Comparison of ENCODE assay signal across 8 cellular contexts in the genomic region with DNA sequence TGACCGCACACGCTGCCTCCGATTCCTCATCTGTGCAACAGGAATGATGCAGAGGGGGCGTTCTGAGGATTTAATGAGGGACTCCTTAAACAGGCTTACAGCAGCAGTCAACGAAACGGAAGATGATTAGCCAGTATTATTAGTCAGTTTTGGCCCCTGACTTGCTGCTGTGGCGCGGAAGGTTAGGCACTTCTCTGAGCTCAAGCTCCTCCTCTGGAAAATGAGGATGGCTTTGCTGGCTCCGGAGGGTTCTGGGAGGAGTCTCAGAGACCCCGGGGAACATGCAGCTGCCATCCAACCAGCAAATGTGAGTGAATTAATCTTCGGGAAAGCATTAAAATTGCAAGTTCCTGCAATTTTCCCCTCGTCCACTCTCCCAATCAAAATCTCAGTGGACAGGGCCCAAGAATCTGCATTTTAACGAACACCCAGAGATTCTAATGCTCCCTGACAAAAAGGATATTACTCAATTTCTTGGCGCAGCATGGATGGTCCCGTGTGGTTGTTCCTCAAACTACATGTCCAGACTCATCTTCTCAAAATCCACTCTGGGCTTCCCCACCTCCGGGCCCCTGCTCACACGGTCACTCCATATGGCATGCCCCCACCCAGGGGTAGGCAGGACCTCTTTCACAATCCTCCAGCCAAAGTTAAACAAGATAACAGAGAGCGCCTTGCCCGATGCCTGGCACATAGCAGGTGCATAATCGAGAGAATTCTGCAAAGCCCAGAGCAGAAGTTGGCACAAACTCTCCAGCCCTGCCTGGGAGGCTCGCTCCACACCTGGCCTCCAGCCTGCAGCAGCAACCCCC. TPM values are rescaled to one million over a fixed set of nuclear protein-coding genes. Genes with fewer than 3 reads are reported as not detected.
DNase-seq lines count a peak whose midpoint lies in the region; ATAC-seq and TF ChIP-seq lines count a peak whose summit lies in the region.

No MANE protein-coding gene starts in this region.

- H3K36me3 ChIP-seq in Caco-2 (ENCODE audit: control insufficient read depth, insufficient read depth, low read length) (no peaks in the 10 kb centered on the region), NT2/D1 (ENCODE audit: insufficient read depth, insufficient read length, low read length) (no peaks in the 10 kb centered on the region), psoas muscle (ENCODE audit: insufficient read depth in 1 of 2, low read depth in 1 of 2) (no peaks in the 10 kb centered on the region), vagina (no peaks in the 10 kb centered on the region)
- H3K36me3 ChIP-seq in effector memory CD4-positive, alpha-beta T cell (ENCODE audit: control insufficient read depth, insufficient read depth, low read length) = no peaks in the 10 kb centered on the region

- intact Hi-C loops in Caco-2 (cut with micrococcal nuclease; ENCODE audit: unreplicated experiment) (no loop called here), psoas muscle (cut with DNase I) (loop anchor here in 1 of 2 donors (10.0 kb wide), 1 partner anchor 106 kb away; no protein-coding TSS in a partner anchor), vagina (cut with DNase I) (no loop called here)

- TF ChIP-seq POLR2A in vagina (IDR thresholded peaks at IDR 0.05) = no peak

- no peaks in the 10 kb centered on the region for H3K4me1 ChIP-seq in Caco-2
- H3K4me1 ChIP-seq in NT2/D1 (ENCODE audit: insufficient read depth, insufficient read length) = peaks cover 19% of the 10 kb centered on the region
- H3K4me1 ChIP-seq in effector memory CD4-positive, alpha-beta T cell (ENCODE audit: control insufficient read depth, insufficient read depth, low read length, poor library complexity, severe bottlenecking) = peaks cover 17% of the 10 kb centered on the region
- no peaks in the 10 kb centered on the region for H3K4me1 ChIP-seq in psoas muscle
- H3K4me1 ChIP-seq in vagina = peaks cover 20% of the 10 kb centered on the region

- peak overlapping the region; percentile 76 for H3K9ac ChIP-seq in NT2/D1 (ENCODE audit: insufficient read length, low read depth)

- H3K27me3 Mint-ChIP-seq in Caco-2 (ENCODE audit: insufficient read depth, unreplicated experiment) (no peaks in the 10 kb centered on the region), nephron progenitor cell (ENCODE audit: low read depth, poor library complexity) (peaks cover 99% of the 10 kb centered on the region)

- ATAC-seq in psoas muscle (no peak), GM21528 (IDR thresholded peaks at IDR 0.05; ENCODE audit: low FRiP score, unreplicated experiment) (no peak)

- TF ChIP-seq CTCF in Caco-2 (IDR thresholded peaks at IDR 0.05; ENCODE audit: insufficient read depth in 1 of 2, low read depth in 1 of 2, low read length in 1 of 2, severe bottlenecking in 1 of 2, unreplicated experiment in 1 of 2) (no peak), nephron progenitor cell (IDR thresholded peaks at IDR 0.05) (no peak), psoas muscle (IDR thresholded peaks at IDR 0.05) (no peak), vagina (IDR thresholded peaks at IDR 0.05) (no peak)

- H3K27me3 ChIP-seq in Caco-2 (replicated peaks; ENCODE audit: control insufficient read depth, insufficient read depth, low read length) (no peaks in the 10 kb centered on the region), NT2/D1 (ENCODE audit: insufficient read depth, insufficient read length) (peaks cover 45% of the 10 kb centered on the region), psoas muscle (ENCODE audit: insufficient read depth in 3 of 3, low read length in 2 of 3) (peaks cover 0 to 87% (median 19%) of the 10 kb centered on the region in 3 donors), vagina (no peaks in the 10 kb centered on the region)
- H3K27me3 ChIP-seq in effector memory CD4-positive, alpha-beta T cell (replicated peaks; ENCODE audit: control insufficient read depth, insufficient read depth, low read length, poor library complexity, severe bottlenecking) = peaks cover 27% of the 10 kb centered on the region

- H3K9me3 Mint-ChIP-seq in Caco-2 (ENCODE audit: unreplicated experiment) = no peaks in the 10 kb centered on the region
- H3K9me3 Mint-ChIP-seq in nephron progenitor cell = no peaks in the 10 kb centered on the region

- peak overlapping the region; percentile 46 for H3K4me3 ChIP-seq in Caco-2 (ENCODE audit: low read depth, low read length)
- H3K4me3 ChIP-seq in NT2/D1 (ENCODE audit: insufficient read length, low read depth) = peak overlapping the region; percentile 53
- peak overlapping the region; percentile 36 for H3K4me3 ChIP-seq in effector memory CD4-positive, alpha-beta T cell (ENCODE audit: insufficient read depth, low read depth, low read length, poor library complexity, severe bottlenecking)
- H3K4me3 ChIP-seq in psoas muscle = no peak overlapping the region
- H3K4me3 ChIP-seq in vagina = peak overlapping the region in 1 of 2 donors; percentile 16

- CTCF ChIA-PET in Caco-2 (lab: Charles Lee) = interaction anchor here (1.0 kb wide), 1 partner anchor 8 kb away, joined by 4 read pairs; no protein-coding TSS in a partner anchor

- WGBS in psoas muscle, 3 donors = 15 to 20% (median 17%) methylated on average over 21 of the region's 21 CpGs

- H3K27ac ChIP-seq in effector memory CD4-positive, alpha-beta T cell (ENCODE audit: insufficient read depth, low read length, poor library complexity, severe bottlenecking) = no peak overlapping the region
- H3K27ac ChIP-seq in psoas muscle = no peak overlapping the region
- H3K27ac ChIP-seq in vagina = no peak overlapping the region

- no peaks in the 10 kb centered on the region for H3K36me3 Mint-ChIP-seq in Caco-2 (ENCODE audit: insufficient read depth, unreplicated experiment)
- H3K36me3 Mint-ChIP-seq in nephron progenitor cell (ENCODE audit: low read depth) = no peaks in the 10 kb centered on the region

- BruUV-seq in Caco-2 (replicated peaks; lab: Mats Ljungman, UMichigan) = no TSS peak

- POLR2A ChIA-PET in Caco-2 (lab: Charles Lee) = interaction anchor here (0.6 kb wide), 1 partner anchor 175 kb away, joined by 13 read pairs; no protein-coding TSS in a partner anchor

- DNase-seq in Caco-2 (no peak), NT2/D1 (ENCODE audit: low read depth, low spot score) (no peak), nephron progenitor cell (no peak), psoas muscle (no peak), mesenteric fat pad (ENCODE audit: low spot score) (no peak), vagina (ENCODE audit: extremely low spot score in 2 of 2) (no peak)
- no peak for DNase-seq in effector memory CD4-positive, alpha-beta T cell

- H3K9me3 ChIP-seq in Caco-2 = no peaks in the 10 kb centered on the region
- no peaks in the 10 kb centered on the region for H3K9me3 ChIP-seq in NT2/D1 (ENCODE audit: insufficient read depth, low read length)
- H3K9me3 ChIP-seq in effector memory CD4-positive, alpha-beta T cell (ENCODE audit: control insufficient read depth, low read length) = no peaks in the 10 kb centered on the region
- no peaks in the 10 kb centered on the region for H3K9me3 ChIP-seq in psoas muscle
- no peaks in the 10 kb centered on the region for H3K9me3 ChIP-seq in vagina

- H3K27ac Mint-ChIP-seq in Caco-2 (ENCODE audit: unreplicated experiment) = peak overlapping the region; percentile 18
- no peak overlapping the region for H3K27ac Mint-ChIP-seq in nephron progenitor cell

- H3K4me3 Mint-ChIP-seq in Caco-2 (ENCODE audit: unreplicated experiment) = peak overlapping the region; percentile 82
- H3K4me3 Mint-ChIP-seq in nephron progenitor cell = peak overlapping the region; percentile 85

- H3K4me1 Mint-ChIP-seq in Caco-2 (ENCODE audit: low read depth, unreplicated experiment) (no peaks in the 10 kb centered on the region), nephron progenitor cell (peaks cover 26% of the 10 kb centered on the region)

RNA-seq across cellular contexts. Expression of gene ELFN2, which starts 6.4 kb away (rescaled TPM):
- total RNA-seq in Caco-2 (2022) = 4.0 and 4.6 TPM in 2 replicates
- total RNA-seq in psoas muscle = not detected
- polyA plus RNA-seq in psoas muscle = under 1 TPM; 0.01 to 0.05 (median 0.01) TPM
- not detected for total RNA-seq in mesenteric fat pad
- total RNA-seq in vagina = not detected
